ENCODE assay signal across 8 cellular contexts in the genomic region with DNA sequence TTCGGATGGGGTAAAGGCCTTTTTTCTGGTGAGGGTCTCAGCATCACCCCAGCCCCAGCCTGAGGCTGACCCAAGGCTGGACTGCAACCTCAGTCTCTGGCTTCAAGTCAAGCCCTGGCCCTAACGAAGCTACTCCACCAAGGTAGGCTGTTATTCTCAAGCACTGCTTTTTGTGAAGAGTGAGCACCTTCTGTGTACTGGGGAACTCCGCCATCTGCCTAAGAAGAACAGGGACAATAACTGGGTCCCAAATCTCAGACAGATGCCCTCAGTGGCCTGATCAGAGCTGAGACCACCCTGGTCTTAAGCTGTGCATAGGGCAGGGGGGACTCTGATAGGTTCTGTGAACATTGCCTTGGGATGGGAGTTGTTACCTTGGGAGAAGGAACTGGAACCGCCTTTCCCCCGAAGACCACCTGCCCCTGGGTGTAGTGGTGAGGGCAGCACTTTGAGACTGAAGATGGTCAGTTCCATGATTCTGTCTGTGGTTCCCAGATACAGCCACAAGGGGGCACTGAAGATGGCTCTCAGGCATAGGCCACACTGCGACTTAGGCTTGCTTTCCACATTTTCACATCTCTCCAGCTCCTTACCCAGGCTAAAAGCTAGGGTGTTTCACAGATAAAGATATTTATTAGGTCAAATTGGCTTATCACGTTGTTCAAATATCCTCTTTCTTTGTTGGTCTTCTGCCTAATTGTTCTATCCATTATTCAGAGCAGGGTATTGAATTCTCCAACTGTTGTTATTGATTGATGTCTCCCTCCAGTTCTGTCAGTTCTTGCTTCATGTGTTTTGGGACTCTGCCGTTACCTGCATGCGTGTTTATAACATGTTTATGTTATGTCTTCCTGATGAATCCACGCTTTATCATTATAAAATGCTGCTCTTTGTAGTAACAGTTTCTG. TPM values are rescaled to one million over a fixed set of nuclear protein-coding genes. Genes with fewer than 3 reads are reported as not detected.
DNase-seq lines count a peak whose midpoint lies in the region; ATAC-seq and TF ChIP-seq lines count a peak whose summit lies in the region.

No MANE protein-coding gene starts in this region.

- H3K36me3 Mint-ChIP-seq in H9 (ENCODE audit: insufficient read depth in 1 of 3, low read depth in 3 of 3) = no peaks in the 10 kb centered on the region

- H3K27me3 ChIP-seq in H9 (ENCODE audit: insufficient read depth, low read length) (no peaks in the 10 kb centered on the region; the same call in 1 of the 2 replicates), body of pancreas (no peaks in the 10 kb centered on the region)

- peaks cover 4 to 5% of the 10 kb centered on the region in 2 experiments; a peak in 1 of 4 replicates for H3K4me1 Mint-ChIP-seq in H9

- no peak overlapping the region for H4K5ac ChIP-seq in H9 (ENCODE audit: insufficient read length, low read depth, low read length)

- TF ChIP-seq CTCF in H9 (conservative IDR thresholded peaks at IDR 0.05) = peak; percentile 90
- TF ChIP-seq CTCF in body of pancreas (IDR thresholded peaks at IDR 0.05) = peak; percentile 65 to 86 (median 85)

- no peaks in the 10 kb centered on the region for H3K79me1 ChIP-seq in H9 (ENCODE audit: insufficient read depth, low read depth, low read length, poor library complexity, severe bottlenecking)

- no peak overlapping the region for H2AK5ac ChIP-seq in H9 (ENCODE audit: insufficient read length, low read length)

- no peak overlapping the region for H3K4me3 Mint-ChIP-seq in H9

- H2BK5ac ChIP-seq in H9 (ENCODE audit: insufficient read length, low read length) = no peak overlapping the region

- H3K9ac ChIP-seq in H9 (ENCODE audit: extremely low read depth, insufficient read length, low read length) = no peak overlapping the region

- no peak overlapping the region for H4K91ac ChIP-seq in H9 (ENCODE audit: insufficient read length, low read depth, low read length)

- no peaks in the 10 kb centered on the region for H3K36me3 ChIP-seq in body of pancreas (replicated peaks in 1 of 2; ENCODE audit: insufficient read depth in 1 of 2, low read depth in 2 of 2)

- H3K4me1 ChIP-seq in H9 (ENCODE audit: insufficient read depth, low read length) = no peaks in the 10 kb centered on the region
- H3K4me1 ChIP-seq in body of pancreas = no peaks in the 10 kb centered on the region

- no peak overlapping the region for H3K4me2 ChIP-seq in H9 (ENCODE audit: insufficient read depth, insufficient read length, low read length)

- no peaks in the 10 kb centered on the region for H4K20me1 ChIP-seq in H9 (ENCODE audit: control insufficient read depth, insufficient read depth, insufficient read length)

- no peak overlapping the region for H2BK20ac ChIP-seq in H9 (ENCODE audit: low read depth, low read length, poor library complexity, severe bottlenecking)

- ATAC-seq in body of pancreas = peak; percentile 92
- no peak for ATAC-seq in HG02840 (IDR thresholded peaks at IDR 0.05; ENCODE audit: low FRiP score, unreplicated experiment)

- H2BK120ac ChIP-seq in H9 (ENCODE audit: low read depth, low read length, poor library complexity, severe bottlenecking) = no peak overlapping the region

- H3K79me2 ChIP-seq in H9 (ENCODE audit: insufficient read depth, low read length) = no peaks in the 10 kb centered on the region

- H2BK15ac ChIP-seq in H9 (ENCODE audit: low read depth, low read length) = no peak overlapping the region

- no peak overlapping the region for H2BK12ac ChIP-seq in H9 (ENCODE audit: insufficient read length, low read depth, low read length)

- no peak overlapping the region for H3K23ac ChIP-seq in H9 (ENCODE audit: insufficient read length, low read depth, low read length)

- H3K27ac Mint-ChIP-seq in H9 = no peak overlapping the region

- no peak overlapping the region for H3K18ac ChIP-seq in H9 (ENCODE audit: insufficient read length, low read depth, low read length)

- DNase-seq in ELF-1 (ENCODE audit: low read depth, low spot score) = peak; percentile 76
- DNase-seq in H9 = peak; percentile 72
- peak; percentile 82 for DNase-seq in NCI-H146 treated with DMSO at 0.1 percent for 48 hours (lab: John Stamatoyannopoulos, UW; ENCODE audit: unreplicated experiment)
- DNase-seq in UCSD-AML1 (lab: John Stamatoyannopoulos, UW; ENCODE audit: unreplicated experiment) = peak; percentile 60
- DNase-seq in body of pancreas = peak; percentile 77 to 85 (median 80)
- peak; percentile 87 for DNase-seq in iPS-NIHi11 (ENCODE audit: low spot score)
- DNase-seq in stimulated activated CD4-positive, alpha-beta T cell treated with anti-CD3 and anti-CD28 coated beads, Interleukin-12 subunit alpha, Interleukin-12 subunit beta, amount 100 ng/mL, for 4 hours = peak; percentile 65

- no peak overlapping the region for H3K14ac ChIP-seq in H9 (ENCODE audit: insufficient read depth, low read length)

- no peak overlapping the region for H3T11ph ChIP-seq in H9 (ENCODE audit: low read length)

- no peak for TF ChIP-seq POLR2A in body of pancreas (IDR thresholded peaks at IDR 0.05)

- no peak overlapping the region for H3K27ac ChIP-seq in H9 (ENCODE audit: insufficient read length, low read depth, low read length)
- H3K27ac ChIP-seq in body of pancreas = no peak overlapping the region

- H3K56ac ChIP-seq in H9 (ENCODE audit: insufficient read length, low read depth, low read length) = no peak overlapping the region

- no peaks in the 10 kb centered on the region for H3K27me3 Mint-ChIP-seq in H9 (ENCODE audit: low read depth)

- H3K9me3 Mint-ChIP-seq in H9 = no peaks in the 10 kb centered on the region; a peak in 1 of 5 replicates

- H3K23me2 ChIP-seq in H9 (ENCODE audit: insufficient read length, low read depth, low read length, poor library complexity, severe bottlenecking) = no peaks in the 10 kb centered on the region

- no peak overlapping the region for H3K4me3 ChIP-seq in body of pancreas

- intact Hi-C loops in body of pancreas (cut with DNase I) = loop anchor here (10.0 kb wide), 1 partner anchor 62 kb away; no protein-coding TSS in a partner anchor

- H3K9me3 ChIP-seq in H9 (ENCODE audit: control insufficient read depth, low read depth, low read length) (no peaks in the 10 kb centered on the region), body of pancreas (no peaks in the 10 kb centered on the region)

- WGBS in H9 (ENCODE audit: extremely low coverage, insufficient read length, low lambda C conversion rate) = no CpG with 5 or more reads among the region's 10 CpGs
- 30 to 32% methylated on average over 9 to 10 of the region's 10 CpGs for WGBS in body of pancreas, 2 donors

- no peak overlapping the region for H2AFZ ChIP-seq in H9 (ENCODE audit: low read length)

- H4K8ac ChIP-seq in H9 (replicated peaks; ENCODE audit: insufficient read length, low read depth, low read length) = no peak overlapping the region

- no peak overlapping the region for H3K4ac ChIP-seq in H9 (ENCODE audit: low read depth, low read length)

RNA-seq across cellular contexts. Expression of a gene that starts 11.8 kb away (rescaled TPM):
- total RNA-seq in H9 (2021) (15.0 and 18.5 TPM in 2 replicates), body of pancreas (10 to 100 TPM; 10.9 to 31.0 TPM)

RNA-seq across cellular contexts. Expression of a gene that starts 34.6 kb away (rescaled TPM):
- total RNA-seq in H9 (2021) (2.6 and 2.8 TPM in 2 replicates), body of pancreas (10 to 100 TPM in 1 of 2 donors, 1 to 10 TPM in 1; 9.3 to 38.6 TPM)
